In genomic region chr7:54933610-54934009, GRCh38 we compare ENCODE assay signal across 8 cellular contexts.
A peak's percentile ranks its signal among the peaks of the same experiment; 100 is the strongest.
DNase-seq lines count a peak whose midpoint lies in the region; ATAC-seq, FAIRE-seq and TF ChIP-seq lines count a peak whose summit lies in the region.

No MANE protein-coding gene starts in this region.

- H3K27ac ChIP-seq in mammary epithelial cell (ENCODE audit: insufficient read depth, low read depth, low read length): peak overlapping the region; percentile 42
- H3K27ac ChIP-seq in left lung: peak overlapping the region in 1 of 2 donors; percentile 60
- peak overlapping the region in 4 of 8 donors; percentile 47 to 62 (median 54) for H3K27ac ChIP-seq in spleen

- peak overlapping the region; percentile 68 for H3K27ac Mint-ChIP-seq in HFFc6

- peak; percentile 11 for ATAC-seq in left lung

- TF ChIP-seq POLR2A in spleen (IDR thresholded peaks at IDR 0.05): no peak

- H3K27me3 ChIP-seq in mammary epithelial cell (ENCODE audit: insufficient read depth, low read length) (no peaks in the 10 kb centered on the region), left lung (peaks cover 0 to 7% of the 10 kb centered on the region in 2 donors), spleen (replicated peaks in 1 of 7) (peaks cover 0 to 11% (median 0%) of the 10 kb centered on the region in 7 donors)

- intact Hi-C loops in mammary epithelial cell (cut with micrococcal nuclease): loop anchor here (1.0 kb wide), 1 partner anchor 34 kb away; no protein-coding TSS in a partner anchor
- intact Hi-C loops in left lung (cut with DNase I): no loop called here
- intact Hi-C loops in spleen (cut with DNase I; ENCODE audit: low total_unique reads): no loop called here

- dilution Hi-C loops in mammary epithelial cell (cut with HindIII; ENCODE audit: low sequenced_read_pairs): no loop called here

- H2AFZ ChIP-seq in mammary epithelial cell (ENCODE audit: low read depth, low read length): peak overlapping the region; percentile 85

- peak overlapping the region; percentile 24 for H3K9ac ChIP-seq in mammary epithelial cell (ENCODE audit: insufficient read depth, low read length)

- TF ChIP-seq CTCF in HFFc6 (IDR thresholded peaks at IDR 0.05) (no peak), mammary epithelial cell (conservative IDR thresholded peaks at IDR 0.05 in 1 of 2, IDR thresholded peaks at IDR 0.05 in 1 of 2; ENCODE audit: extremely low read depth in 1 of 2, insufficient read depth in 1 of 2, low read depth in 1 of 2, low read length in 2 of 2) (no peak), left lung (IDR thresholded peaks at IDR 0.05) (no peak), spleen (IDR thresholded peaks at IDR 0.05 in 8 of 11, conservative IDR thresholded peaks at IDR 0.05 in 3 of 11) (no peak)

- in situ Hi-C loops in mammary epithelial cell (cut with MboI; ENCODE audit: low sequenced_read_pairs in 2 of 2): no loop called here

- WGBS in mammary epithelial cell (ENCODE audit: low coverage, missing lambda C conversion rate): 23% methylated on average over 3 of the region's 3 CpGs
- 75 to 81% (median 77%) methylated on average over 3 of the region's 3 CpGs for WGBS in spleen, 5 donors

- peaks cover 16% of the 10 kb centered on the region for H3K36me3 Mint-ChIP-seq in HFFc6 (ENCODE audit: low read depth)

- DNase-seq in HFFc6 (no peak), mammary epithelial cell (no peak), left lung (no peak), spleen (no peak), RCC 7860 (ENCODE audit: low spot score) (no peak), kidney tubule cell (ENCODE audit: low spot score) (no peak), NCI-H82 treated with DMSO at 0.1 percent for 48 hours (lab: John Stamatoyannopoulos, UW; ENCODE audit: unreplicated experiment) (no peak)
- no peak for DNase-seq in activated CD4-positive, CD25-positive, alpha-beta regulatory T cell treated with anti-CD3 and anti-CD28 coated beads, Interleukin-2, amount 50 U/mL, for 72 hours

- TSS peak; percentile 70 for BruUV-seq in mammary epithelial cell (replicated peaks; lab: Mats Ljungman, UMichigan)

- H4K20me1 ChIP-seq in mammary epithelial cell (ENCODE audit: insufficient read depth, low read length): no peaks in the 10 kb centered on the region

- H3K36me3 ChIP-seq in mammary epithelial cell (ENCODE audit: insufficient read depth, low read length): no peaks in the 10 kb centered on the region
- no peaks in the 10 kb centered on the region for H3K36me3 ChIP-seq in left lung
- H3K36me3 ChIP-seq in spleen: no peaks in the 10 kb centered on the region

- peaks cover 8% of the 10 kb centered on the region for H3K4me1 ChIP-seq in mammary epithelial cell (ENCODE audit: insufficient read depth, low read length)
- H3K4me1 ChIP-seq in left lung: no peaks in the 10 kb centered on the region
- H3K4me1 ChIP-seq in spleen: peaks cover 0 to 9% (median 0%) of the 10 kb centered on the region in 6 donors

- peak overlapping the region; percentile 92 for H3K4me3 Mint-ChIP-seq in HFFc6

- H3K4me3 ChIP-seq in mammary epithelial cell (replicated peaks in 1 of 3; ENCODE audit: insufficient read depth in 1 of 3, low read depth in 2 of 3, low read length in 3 of 3) (peak overlapping the region; percentile 30 to 52 (median 41)), left lung (peak overlapping the region; percentile 18 to 27), spleen (peak overlapping the region in 6 of 8 donors; percentile 10 to 60 (median 24))

- H3K79me2 ChIP-seq in mammary epithelial cell (ENCODE audit: insufficient read depth, low read length): no peaks in the 10 kb centered on the region

- peak overlapping the region; percentile 75 for H3K4me2 ChIP-seq in mammary epithelial cell (ENCODE audit: insufficient read depth, low read depth, low read length)

- H3K9me3 ChIP-seq in mammary epithelial cell (replicated peaks; ENCODE audit: insufficient read depth, low read length) (peaks cover 8% of the 10 kb centered on the region), left lung (peaks cover 0 to 3% of the 10 kb centered on the region in 2 donors), spleen (peaks cover 0 to 20% (median 7%) of the 10 kb centered on the region in 8 donors)

- peaks cover 15% of the 10 kb centered on the region for H3K4me1 Mint-ChIP-seq in HFFc6 (ENCODE audit: low read depth)

- H3K27me3 Mint-ChIP-seq in HFFc6 (ENCODE audit: insufficient read depth): 0 out of 2 replicates have a peak, but pooled peaks cover 1% of the 10 kb centered on the region

- CTCF ChIA-PET in mammary epithelial cell (lab: Charles Lee; ENCODE audit: low non-redundant PET): interaction anchor here (0.5 kb wide), 1 partner anchor 56 kb away, joined by 3 read pairs; no protein-coding TSS in a partner anchor

- peaks cover 18% of the 10 kb centered on the region for H3K9me3 Mint-ChIP-seq in HFFc6

- FAIRE-seq in RCC 7860 (lab: Jason Lieb, UNC): no peak
